ENCODE assay signal across 27 cellular contexts in genomic region chr15:78533331-78533730, GRCh38.
"Had no signal": no experiment of that assay in that cellular context is flagged by ENCODE, and none has a peak within 500 bp of the region (broad histone marks: within the 10 kb centered on the region; RNA-seq: fewer than 3 reads in every experiment).

No MANE protein-coding gene starts in this region.

- H3K9me3 ChIP-seq: MG63, SJCRH30, SK-N-SH had no signal

- H3K27ac ChIP-seq: brain microvascular endothelial cell, cardiac muscle cell, KMS-11, RWPE1, SJCRH30, VCaP had no signal

- H3K4me3 ChIP-seq: cardiac muscle cell, MG63, SJCRH30 had no signal

- H3K9ac ChIP-seq: KMS-11, SK-N-SH had no signal

- H3K9me2 ChIP-seq: SK-N-SH had no signal

- DNase-seq: activated CD4-positive, alpha-beta T cell treated with anti-CD3 and anti-CD28 coated beads for 4 hours; activated CD8-positive, alpha-beta memory T cell treated with anti-CD3 and anti-CD28 coated beads, Interleukin-2, amount 50 U/mL, for 4 hours; activated CD8-positive, alpha-beta T cell treated with anti-CD3 and anti-CD28 coated beads for 36 hours; activated gamma-delta T cell treated with Interleukin-2 at 50 U/mL for 16 hours; activated naive CD4-positive, alpha-beta T cell treated with anti-CD3 and anti-CD28 coated beads, Interleukin-2, amount 10 ng/mL, durations not matched to agents 7 days and 5 days; activated naive CD8-positive, alpha-beta T cell treated with anti-CD3 and anti-CD28 coated beads for 36 hours; activated T-cell treated with anti-CD3 and anti-CD28 coated beads, Interleukin-2, amount 50 U/mL, for 72 hours; brain microvascular endothelial cell; MG63; MV-4-11; NCI-H1092 treated with DMSO at 0.1 percent for 48 hours; NCI-H1436 treated with DMSO at 0.1 percent for 48 hours; NCI-H187; NCI-H2081 treated with DMSO at 0.1 percent for 48 hours; NCI-H2171 treated with DMSO at 0.1 percent for 48 hours; NCI-H510A treated with DMSO at 0.1 percent for 48 hours; NCI-H69; NK-92 treated with Interleukin-12 subunit alpha and Interleukin-12 subunit beta, amount 100 ng/mL, for 24 hours; OCI-M1; Right ventricle myocardium superior; SJCRH30; SK-N-SH; T-helper 1 cell had no signal

- H3K36me3 ChIP-seq: brain microvascular endothelial cell, cardiac muscle cell, MG63, SJCRH30 had no signal

- H3K4me1 ChIP-seq: SJCRH30 had no signal

- H3K4me2 ChIP-seq: KMS-11, SK-N-SH had no signal

- H3K27me3 ChIP-seq: brain microvascular endothelial cell, cardiac muscle cell, MG63, SJCRH30 had no signal
